ENCODE assay signal across 20 cellular contexts in the genomic region with DNA sequence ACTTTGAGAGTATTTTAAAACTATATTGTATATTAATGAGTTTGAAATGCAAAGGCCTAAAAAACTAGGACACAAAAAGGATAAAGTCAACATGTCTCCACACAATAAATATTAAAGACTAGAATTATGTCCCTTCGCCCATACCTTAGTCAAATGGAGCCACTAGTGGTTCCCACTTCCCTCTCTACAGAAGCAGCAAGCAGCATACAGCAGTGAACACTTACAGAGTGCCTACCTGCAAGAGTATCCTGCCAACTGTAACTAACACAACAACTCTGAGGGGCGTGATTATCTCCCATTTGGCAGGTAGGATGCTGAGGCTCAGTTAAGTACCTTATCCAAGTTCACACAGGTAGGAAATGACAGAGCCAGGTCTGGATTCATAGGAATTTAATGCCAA.
DNase-seq lines count a peak whose midpoint lies in the region; ATAC-seq, FAIRE-seq and TF ChIP-seq lines count a peak whose summit lies in the region.
"Had no signal": no experiment of that assay in that cellular context is flagged by ENCODE, and none has a peak within 500 bp of the region (broad histone marks: within the 10 kb centered on the region; RNA-seq: fewer than 3 reads in every experiment).

No MANE protein-coding gene starts in this region.

- H3K36me3 Mint-ChIP-seq in stimulated activated memory B cell treated with anti-CD40 and anti-IgM and Interleukin-4, amounts not matched to agents 10 μg/mL and 1 μg/mL and 100 μg/mL, for 72 hours: peaks cover 10% of the 10 kb centered on the region

- ATAC-seq in GM18511 (IDR thresholded peaks at IDR 0.05; ENCODE audit: unreplicated experiment): peak; percentile 46
- peak; percentile 35 for ATAC-seq in GM21786 (IDR thresholded peaks at IDR 0.05; ENCODE audit: unreplicated experiment)
- peak; percentile 38 for ATAC-seq in HG03342 (IDR thresholded peaks at IDR 0.05; ENCODE audit: unreplicated experiment)
- ATAC-seq in stimulated activated memory B cell treated with anti-CD40 and anti-IgM and Interleukin-4, amounts not matched to agents 10 μg/mL and 1 μg/mL and 100 μg/mL, for 72 hours: peak; percentile 72

- TF ChIP-seq CTCF in brain microvascular endothelial cell (IDR thresholded peaks at IDR 0.05; ENCODE audit: low read depth, low read length, missing control alignments): no peak

- no peak overlapping the region for H3K4me3 ChIP-seq in brain microvascular endothelial cell (ENCODE audit: low read depth, low read length)
- H3K4me3 ChIP-seq: SK-N-MC had no signal

- peaks cover 51% of the 10 kb centered on the region for H3K4me1 Mint-ChIP-seq in stimulated activated memory B cell treated with anti-CD40 and anti-IgM and Interleukin-4, amounts not matched to agents 10 μg/mL and 1 μg/mL and 100 μg/mL, for 72 hours

- H3K27ac Mint-ChIP-seq in stimulated activated memory B cell treated with anti-CD40 and anti-IgM and Interleukin-4, amounts not matched to agents 10 μg/mL and 1 μg/mL and 100 μg/mL, for 72 hours: no peak overlapping the region
- H3K27ac Mint-ChIP-seq: HFFc6 had no signal

- no peaks in the 10 kb centered on the region for H3K36me3 ChIP-seq in brain microvascular endothelial cell (replicated peaks)

- no peaks in the 10 kb centered on the region for H3K9me3 Mint-ChIP-seq in stimulated activated memory B cell treated with anti-CD40 and anti-IgM and Interleukin-4, amounts not matched to agents 10 μg/mL and 1 μg/mL and 100 μg/mL, for 72 hours
- H3K9me3 Mint-ChIP-seq: HFFc6 had no signal

- H3K4me3 Mint-ChIP-seq in stimulated activated memory B cell treated with anti-CD40 and anti-IgM and Interleukin-4, amounts not matched to agents 10 μg/mL and 1 μg/mL and 100 μg/mL, for 72 hours: no peak overlapping the region
- H3K4me3 Mint-ChIP-seq: HFFc6 had no signal

- no peaks in the 10 kb centered on the region for H3K27me3 Mint-ChIP-seq in stimulated activated memory B cell treated with anti-CD40 and anti-IgM and Interleukin-4, amounts not matched to agents 10 μg/mL and 1 μg/mL and 100 μg/mL, for 72 hours

- DNase-seq in brain microvascular endothelial cell (no peak), urothelium cell line (ENCODE audit: low spot score) (no peak), anterior cingulate cortex (lab: John Stamatoyannopoulos, UW) (no peak)
- DNase-seq: DMS79, H7, HFFc6, NCI-H1417, NCI-H187 treated with DMSO at 0.1 percent for 48 hours, NCI-H2171 treated with DMSO at 0.1 percent for 48 hours, NCI-H446, NCI-H526 treated with DMSO at 0.1 percent for 48 hours, OCI-M1, Right ventricle myocardium superior had no signal

- no peak for FAIRE-seq in urothelium cell line (lab: Jason Lieb, UNC)

- H3K27ac ChIP-seq in brain microvascular endothelial cell: no peak overlapping the region
- H3K27ac ChIP-seq: C4-2B, KMS-11, SK-N-MC had no signal

- no peaks in the 10 kb centered on the region for H3K27me3 ChIP-seq in brain microvascular endothelial cell (replicated peaks)

- in situ Hi-C loops in brain microvascular endothelial cell (cut with HindIII; ENCODE audit: low pct_ligation_motif_present, low sequenced_read_pairs): no loop called here
